Comparison of ENCODE assay signal across 17 cellular contexts in the genomic region with DNA sequence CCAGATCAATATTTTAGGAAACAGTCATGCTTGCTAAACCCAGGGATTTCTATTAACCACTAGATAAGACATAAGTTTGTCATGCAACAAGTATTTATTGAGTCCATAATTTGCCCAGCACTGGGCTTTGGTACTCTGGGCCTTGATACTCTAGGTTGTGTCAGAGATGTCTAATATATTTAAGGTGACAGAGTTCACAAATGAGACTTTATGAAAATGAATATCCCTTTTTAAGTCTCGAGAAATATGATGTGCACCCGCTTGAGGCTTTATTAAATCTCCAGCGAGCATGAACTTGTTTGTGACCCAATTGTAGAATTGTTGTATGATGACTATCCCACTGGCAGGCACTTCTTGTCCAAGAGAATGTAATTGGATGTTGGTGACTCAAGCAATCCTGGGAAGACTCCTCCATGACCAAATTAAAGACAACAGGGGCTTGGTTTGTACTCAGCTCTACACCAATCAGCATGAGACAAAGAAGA.
DNase-seq lines count a peak whose midpoint lies in the region; ATAC-seq and TF ChIP-seq lines count a peak whose summit lies in the region.
"Had no signal": no experiment of that assay in that cellular context is flagged by ENCODE, and none has a peak within 500 bp of the region (broad histone marks: within the 10 kb centered on the region; RNA-seq: fewer than 3 reads in every experiment).

No MANE protein-coding gene starts in this region.

- no peaks in the 10 kb centered on the region for H3K4me1 Mint-ChIP-seq in type B pancreatic cell (ENCODE audit: unreplicated experiment)
- no peaks in the 10 kb centered on the region for H3K4me1 Mint-ChIP-seq in CD14-positive monocyte
- H3K4me1 Mint-ChIP-seq: natural killer cell had no signal

- peak overlapping the region; percentile 48; the same call in 1 of the 2 replicates for H3K9ac ChIP-seq in PC-3 (ENCODE audit: low read length)

- ATAC-seq in PC-3 (peak; percentile 78), HG03097 (IDR thresholded peaks at IDR 0.05; ENCODE audit: low FRiP score, unreplicated experiment) (no peak)
- ATAC-seq: activated CD8-positive, alpha-beta T cell treated with anti-CD3 and anti-CD28 coated beads for 36 hours; K562; natural killer cell had no signal

- H3K79me2 ChIP-seq in PC-3 (ENCODE audit: low read length) = no peaks in the 10 kb centered on the region

- no peaks in the 10 kb centered on the region for H4K20me1 ChIP-seq in PC-3 (ENCODE audit: low read length)

- H3K4me3 ChIP-seq in BJ (ENCODE audit: low read depth, low read length) = no peak overlapping the region
- no peak overlapping the region for H3K4me3 ChIP-seq in PC-3 (ENCODE audit: low read length)
- H3K4me3 ChIP-seq in esophagus squamous epithelium = no peak overlapping the region
- H3K4me3 ChIP-seq in retinal pigment epithelial cell (ENCODE audit: low read length) = no peak overlapping the region
- H3K4me3 ChIP-seq: K562 had no signal

- DNase-seq in BJ (ENCODE audit: low read depth) (peak; percentile 91), PC-3 (peak; percentile 89), esophagus squamous epithelium (lab: John Stamatoyannopoulos, UW) (no peak), retinal pigment epithelial cell (ENCODE audit: low read depth) (peak; percentile 66), type B pancreatic cell (ENCODE audit: extremely low spot score, unreplicated experiment) (no peak), CD14-positive monocyte (ENCODE audit: low spot score) (no peak)
- no peak for DNase-seq in activated CD4-positive, alpha-beta T cell treated with anti-CD3 and anti-CD28 coated beads for 1 hour
- DNase-seq: activated CD8-positive, alpha-beta T cell treated with anti-CD3 and anti-CD28 coated beads for 36 hours; activated naive CD4-positive, alpha-beta T cell treated with Interleukin-2 at 50 U/mL for 16 hours; DMS79; H9; natural killer cell; NCI-H187 treated with DMSO at 0.1 percent for 48 hours; small intestine had no signal

- 34 to 38% methylated on average over 3 of the region's 3 CpGs for WGBS in esophagus squamous epithelium, 2 donors

- H2AFZ ChIP-seq in PC-3 (ENCODE audit: low read length) = peak overlapping the region; percentile 26; the same call in 1 of the 2 replicates

- CTCF ChIA-PET in BJ (lab: Yijun Ruan, JAX) (no interaction called here), PC-3 (lab: Charles Lee) (no interaction called here)

- intact Hi-C loops in PC-3 (cut with micrococcal nuclease) (no loop called here), esophagus squamous epithelium (cut with DNase I) (no loop called here), CD14-positive monocyte (cut with micrococcal nuclease) (no loop called here)

- H3K9me2 ChIP-seq in PC-3 (replicated peaks; ENCODE audit: low read length) = no peaks in the 10 kb centered on the region

- no peaks in the 10 kb centered on the region for H3K9me3 ChIP-seq in PC-3 (ENCODE audit: low read length)
- H3K9me3 ChIP-seq in esophagus squamous epithelium = no peaks in the 10 kb centered on the region

- H3K9me3 Mint-ChIP-seq in type B pancreatic cell (no peaks in the 10 kb centered on the region), CD14-positive monocyte (peaks cover 0 to 4% (median 2%) of the 10 kb centered on the region in 7 donors)
- H3K9me3 Mint-ChIP-seq: activated CD8-positive, alpha-beta T cell treated with anti-CD3 and anti-CD28 coated beads for 36 hours; natural killer cell had no signal

- no peak for TF ChIP-seq CTCF in BJ (IDR thresholded peaks at IDR 0.05; ENCODE audit: insufficient read depth, low read depth, low read length)
- no peak for TF ChIP-seq CTCF in PC-3 (conservative IDR thresholded peaks at IDR 0.05; ENCODE audit: low read depth, low read length)
- no peak for TF ChIP-seq CTCF in esophagus squamous epithelium (IDR thresholded peaks at IDR 0.05)
- TF ChIP-seq CTCF in retinal pigment epithelial cell (conservative IDR thresholded peaks at IDR 0.05; ENCODE audit: low read depth, low read length) = no peak
- TF ChIP-seq CTCF in type B pancreatic cell (conservative IDR thresholded peaks at IDR 0.05) = no peak
- no peak for TF ChIP-seq CTCF in CD14-positive monocyte (IDR thresholded peaks at IDR 0.05)

- peak overlapping the region; percentile 88 for H3K27ac ChIP-seq in PC-3 (ENCODE audit: low read length)
- H3K27ac ChIP-seq in esophagus squamous epithelium = peak overlapping the region; percentile 45 to 70 (median 64)

- no peak for TF ChIP-seq POLR2A in esophagus squamous epithelium (IDR thresholded peaks at IDR 0.05)

- H3K27ac Mint-ChIP-seq in type B pancreatic cell (no peak overlapping the region), CD14-positive monocyte (no peak overlapping the region)
- H3K27ac Mint-ChIP-seq: activated CD8-positive, alpha-beta T cell treated with anti-CD3 and anti-CD28 coated beads for 36 hours; H9; natural killer cell; T-helper 1 cell treated with Interleukin-12 subunit alpha and Interleukin-12 subunit beta and Interleukin-4 antibody, amounts not matched to agents 30 μg/mL and 1 μg/mL, for 36 hours had no signal

- no peaks in the 10 kb centered on the region for H3K27me3 ChIP-seq in BJ (ENCODE audit: control insufficient read depth, insufficient read depth, low read length)
- H3K27me3 ChIP-seq in PC-3 (ENCODE audit: low read length) = no peaks in the 10 kb centered on the region
- H3K27me3 ChIP-seq in esophagus squamous epithelium = no peaks in the 10 kb centered on the region

- no TSS peak for BruUV-seq in PC-3 (replicated peaks; lab: Mats Ljungman, UMichigan)

- H3K4me3 Mint-ChIP-seq in type B pancreatic cell (no peak overlapping the region), CD14-positive monocyte (no peak overlapping the region)
- H3K4me3 Mint-ChIP-seq: activated CD8-positive, alpha-beta T cell treated with anti-CD3 and anti-CD28 coated beads for 36 hours; H9; natural killer cell; T-helper 1 cell treated with Interleukin-12 subunit alpha and Interleukin-12 subunit beta and Interleukin-4 antibody, amounts not matched to agents 30 μg/mL and 1 μg/mL, for 36 hours had no signal

- peaks cover 3% of the 10 kb centered on the region for H3K27me3 Mint-ChIP-seq in type B pancreatic cell
- H3K27me3 Mint-ChIP-seq in CD14-positive monocyte (ENCODE audit: low read depth in 3 of 3) = no peaks in the 10 kb centered on the region
- H3K27me3 Mint-ChIP-seq: activated CD8-positive, alpha-beta T cell treated with anti-CD3 and anti-CD28 coated beads for 36 hours had no signal

- H3F3A ChIP-seq in PC-3 (ENCODE audit: low read length, unreplicated experiment) = no peaks in the 10 kb centered on the region

- H3K4me2 ChIP-seq in PC-3 (ENCODE audit: low read length) = peak overlapping the region; percentile 74

- POLR2A ChIA-PET in BJ (lab: Charles Lee) = no interaction called here
- POLR2A ChIA-PET in PC-3 (lab: Charles Lee; ENCODE audit: unreplicated experiment) = no interaction called here

- no peaks in the 10 kb centered on the region for H3K36me3 Mint-ChIP-seq in type B pancreatic cell
- no peaks in the 10 kb centered on the region for H3K36me3 Mint-ChIP-seq in CD14-positive monocyte
- H3K36me3 Mint-ChIP-seq: natural killer cell had no signal

- H3K4me1 ChIP-seq in PC-3 (ENCODE audit: insufficient read depth, low read length) = peaks cover 55% of the 10 kb centered on the region
- H3K4me1 ChIP-seq in esophagus squamous epithelium = peaks cover 5 to 26% (median 6%) of the 10 kb centered on the region in 3 donors

- H3K36me3 ChIP-seq in BJ (ENCODE audit: control insufficient read depth, insufficient read depth, low read length) = no peaks in the 10 kb centered on the region
- H3K36me3 ChIP-seq in PC-3 (ENCODE audit: low read depth, low read length) = no peaks in the 10 kb centered on the region
- no peaks in the 10 kb centered on the region for H3K36me3 ChIP-seq in esophagus squamous epithelium

Comparison
In these comparisons a context has a peak if more than half of its experiments do, and no peak if none do; other contexts are left out.
1. DNase-seq: peak in BJ (single experiment), PC-3 (single experiment) and retinal pigment epithelial cell (single experiment); none in esophagus squamous epithelium (single experiment), activated CD4-positive, alpha-beta T cell treated with anti-CD3 and anti-CD28 coated beads for 1 hour (single experiment), type B pancreatic cell (single experiment) and CD14-positive monocyte (single experiment).